1 cellular context compared by ENCODE assay signal in the genomic region with DNA sequence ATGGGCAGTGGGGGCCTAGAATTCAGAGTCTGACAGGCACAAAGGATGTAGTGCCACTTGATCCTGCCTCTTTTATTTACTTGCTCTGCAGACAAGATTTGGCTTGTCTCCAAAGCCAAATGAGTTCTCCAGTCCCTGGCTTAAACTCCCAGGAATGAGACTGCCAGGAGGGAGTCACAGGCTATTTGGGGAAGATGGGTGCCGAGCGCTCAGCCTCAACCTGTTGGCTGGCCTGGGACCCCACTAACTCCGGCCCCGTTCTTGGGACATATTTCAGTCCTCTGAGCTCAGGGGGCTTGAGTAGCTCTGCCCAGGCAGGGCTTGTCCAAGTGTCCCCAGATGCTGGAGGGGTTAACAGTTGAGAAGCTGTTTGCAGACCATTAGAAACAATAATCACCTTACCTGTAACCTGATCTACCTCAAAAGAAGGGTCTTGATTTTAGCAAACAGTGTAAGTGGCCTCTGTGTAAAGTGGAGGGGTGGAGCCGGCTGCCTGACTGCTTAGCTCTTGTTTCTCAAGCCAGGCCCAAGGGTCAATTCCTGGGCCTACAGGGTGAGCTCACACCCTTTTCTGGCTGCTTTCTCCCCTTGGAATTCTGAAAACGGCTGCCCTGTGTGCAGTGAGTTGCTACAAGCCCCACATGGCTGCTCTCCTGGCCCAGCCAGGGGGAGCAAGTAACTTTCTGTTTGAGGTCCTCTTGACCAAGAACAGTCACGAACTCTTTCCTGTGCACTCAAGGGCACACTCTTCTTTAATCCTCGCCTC.
A peak's percentile ranks its signal among the peaks of the same experiment; 100 is the strongest.
TF ChIP-seq lines count a peak whose summit lies in the region.

No MANE protein-coding gene starts in this region.

TF ChIP-seq in HepG2, 621 proteins besides CTCF, POLR2A, EP300 and RAD21 (continued from another document and continues in another):
- TF ChIP-seq, protein P1, sequence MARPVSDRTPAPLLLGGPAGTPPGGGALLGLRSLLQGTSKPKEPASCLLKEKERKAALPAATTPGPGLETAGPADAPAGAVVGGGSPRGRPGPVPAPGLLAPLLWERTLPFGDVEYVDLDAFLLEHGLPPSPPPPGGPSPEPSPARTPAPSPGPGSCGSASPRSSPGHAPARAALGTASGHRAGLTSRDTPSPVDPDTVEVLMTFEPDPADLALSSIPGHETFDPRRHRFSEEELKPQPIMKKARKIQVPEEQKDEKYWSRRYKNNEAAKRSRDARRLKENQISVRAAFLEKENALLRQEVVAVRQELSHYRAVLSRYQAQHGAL (CRISPR knock-in tag; IDR thresholded peaks at IDR 0.05; ENCODE audit: not compliant biosample characterization) = no peak
- TF ChIP-seq, protein P2, sequence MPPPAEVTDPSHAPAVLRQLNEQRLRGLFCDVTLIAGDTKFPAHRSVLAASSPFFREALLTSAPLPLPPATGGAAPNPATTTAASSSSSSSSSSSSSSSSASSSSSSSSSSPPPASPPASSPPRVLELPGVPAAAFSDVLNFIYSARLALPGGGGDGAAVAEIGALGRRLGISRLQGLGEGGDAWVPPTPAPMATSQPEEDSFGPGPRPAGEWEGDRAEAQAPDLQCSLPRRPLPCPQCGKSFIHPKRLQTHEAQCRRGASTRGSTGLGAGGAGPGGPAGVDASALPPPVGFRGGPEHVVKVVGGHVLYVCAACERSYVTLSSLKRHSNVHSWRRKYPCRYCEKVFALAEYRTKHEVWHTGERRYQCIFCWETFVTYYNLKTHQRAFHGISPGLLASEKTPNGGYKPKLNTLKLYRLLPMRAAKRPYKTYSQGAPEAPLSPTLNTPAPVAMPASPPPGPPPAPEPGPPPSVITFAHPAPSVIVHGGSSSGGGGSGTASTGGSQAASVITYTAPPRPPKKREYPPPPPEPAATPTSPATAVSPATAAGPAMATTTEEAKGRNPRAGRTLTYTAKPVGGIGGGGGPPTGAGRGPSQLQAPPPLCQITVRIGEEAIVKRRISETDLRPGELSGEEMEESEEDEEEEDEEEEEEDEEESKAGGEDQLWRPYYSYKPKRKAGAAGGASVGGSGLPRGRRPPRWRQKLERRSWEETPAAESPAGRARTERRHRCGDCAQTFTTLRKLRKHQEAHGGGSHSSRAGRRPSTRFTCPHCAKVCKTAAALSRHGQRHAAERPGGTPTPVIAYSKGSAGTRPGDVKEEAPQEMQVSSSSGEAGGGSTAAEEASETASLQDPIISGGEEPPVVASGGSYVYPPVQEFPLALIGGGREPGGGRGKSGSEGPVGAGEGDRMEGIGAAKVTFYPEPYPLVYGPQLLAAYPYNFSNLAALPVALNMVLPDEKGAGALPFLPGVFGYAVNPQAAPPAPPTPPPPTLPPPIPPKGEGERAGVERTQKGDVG (CRISPR knock-in tag; IDR thresholded peaks at IDR 0.05; ENCODE audit: borderline replicate concordance) = 0 out of 2 replicates have a peak, but pooled peaks have one; percentile 63
- TF ChIP-seq, protein P3, sequence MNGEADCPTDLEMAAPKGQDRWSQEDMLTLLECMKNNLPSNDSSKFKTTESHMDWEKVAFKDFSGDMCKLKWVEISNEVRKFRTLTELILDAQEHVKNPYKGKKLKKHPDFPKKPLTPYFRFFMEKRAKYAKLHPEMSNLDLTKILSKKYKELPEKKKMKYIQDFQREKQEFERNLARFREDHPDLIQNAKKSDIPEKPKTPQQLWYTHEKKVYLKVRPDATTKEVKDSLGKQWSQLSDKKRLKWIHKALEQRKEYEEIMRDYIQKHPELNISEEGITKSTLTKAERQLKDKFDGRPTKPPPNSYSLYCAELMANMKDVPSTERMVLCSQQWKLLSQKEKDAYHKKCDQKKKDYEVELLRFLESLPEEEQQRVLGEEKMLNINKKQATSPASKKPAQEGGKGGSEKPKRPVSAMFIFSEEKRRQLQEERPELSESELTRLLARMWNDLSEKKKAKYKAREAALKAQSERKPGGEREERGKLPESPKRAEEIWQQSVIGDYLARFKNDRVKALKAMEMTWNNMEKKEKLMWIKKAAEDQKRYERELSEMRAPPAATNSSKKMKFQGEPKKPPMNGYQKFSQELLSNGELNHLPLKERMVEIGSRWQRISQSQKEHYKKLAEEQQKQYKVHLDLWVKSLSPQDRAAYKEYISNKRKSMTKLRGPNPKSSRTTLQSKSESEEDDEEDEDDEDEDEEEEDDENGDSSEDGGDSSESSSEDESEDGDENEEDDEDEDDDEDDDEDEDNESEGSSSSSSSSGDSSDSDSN (CRISPR knock-in tag; IDR thresholded peaks at IDR 0.05) = peak; percentile 62; the same call in 1 of the 2 replicates
- peak; percentile 51; the same call in 1 of the 2 replicates for TF ChIP-seq ZNF788 (CRISPR knock-in tag; IDR thresholded peaks at IDR 0.05; ENCODE audit: borderline replicate concordance)
- TF ChIP-seq, protein P4, sequence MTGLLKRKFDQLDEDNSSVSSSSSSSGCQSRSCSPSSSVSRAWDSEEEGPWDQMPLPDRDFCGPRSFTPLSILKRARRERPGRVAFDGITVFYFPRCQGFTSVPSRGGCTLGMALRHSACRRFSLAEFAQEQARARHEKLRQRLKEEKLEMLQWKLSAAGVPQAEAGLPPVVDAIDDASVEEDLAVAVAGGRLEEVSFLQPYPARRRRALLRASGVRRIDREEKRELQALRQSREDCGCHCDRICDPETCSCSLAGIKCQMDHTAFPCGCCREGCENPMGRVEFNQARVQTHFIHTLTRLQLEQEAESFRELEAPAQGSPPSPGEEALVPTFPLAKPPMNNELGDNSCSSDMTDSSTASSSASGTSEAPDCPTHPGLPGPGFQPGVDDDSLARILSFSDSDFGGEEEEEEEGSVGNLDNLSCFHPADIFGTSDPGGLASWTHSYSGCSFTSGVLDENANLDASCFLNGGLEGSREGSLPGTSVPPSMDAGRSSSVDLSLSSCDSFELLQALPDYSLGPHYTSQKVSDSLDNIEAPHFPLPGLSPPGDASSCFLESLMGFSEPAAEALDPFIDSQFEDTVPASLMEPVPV (CRISPR knock-in tag; IDR thresholded peaks at IDR 0.05) = peak; percentile 43; the same call in 1 of the 2 replicates
- TF ChIP-seq LCORL (IDR thresholded peaks at IDR 0.05) = no peak
- peak; percentile 82 for TF ChIP-seq LCORL (CRISPR knock-in tag; IDR thresholded peaks at IDR 0.05)
- TF ChIP-seq CBX5 (CRISPR knock-in tag; IDR thresholded peaks at IDR 0.05; ENCODE audit: borderline replicate concordance) = peak; percentile 44; the same call in 1 of the 2 replicates
- peak; percentile 35 for TF ChIP-seq ZKSCAN8 (CRISPR knock-in tag; IDR thresholded peaks at IDR 0.05; ENCODE audit: borderline replicate concordance)
- TF ChIP-seq, protein P5, sequence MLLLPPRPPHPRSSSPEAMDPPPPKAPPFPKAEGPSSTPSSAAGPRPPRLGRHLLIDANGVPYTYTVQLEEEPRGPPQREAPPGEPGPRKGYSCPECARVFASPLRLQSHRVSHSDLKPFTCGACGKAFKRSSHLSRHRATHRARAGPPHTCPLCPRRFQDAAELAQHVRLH (CRISPR knock-in tag; IDR thresholded peaks at IDR 0.05; ENCODE audit: borderline replicate concordance, low read depth) = 0 out of 2 replicates have a peak, but pooled peaks have one; percentile 38
- TF ChIP-seq, protein P6, sequence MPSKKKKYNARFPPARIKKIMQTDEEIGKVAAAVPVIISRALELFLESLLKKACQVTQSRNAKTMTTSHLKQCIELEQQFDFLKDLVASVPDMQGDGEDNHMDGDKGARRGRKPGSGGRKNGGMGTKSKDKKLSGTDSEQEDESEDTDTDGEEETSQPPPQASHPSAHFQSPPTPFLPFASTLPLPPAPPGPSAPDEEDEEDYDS (CRISPR knock-in tag; IDR thresholded peaks at IDR 0.05) = peak; percentile 47; the same call in 1 of the 2 replicates
- TF ChIP-seq, protein P7, sequence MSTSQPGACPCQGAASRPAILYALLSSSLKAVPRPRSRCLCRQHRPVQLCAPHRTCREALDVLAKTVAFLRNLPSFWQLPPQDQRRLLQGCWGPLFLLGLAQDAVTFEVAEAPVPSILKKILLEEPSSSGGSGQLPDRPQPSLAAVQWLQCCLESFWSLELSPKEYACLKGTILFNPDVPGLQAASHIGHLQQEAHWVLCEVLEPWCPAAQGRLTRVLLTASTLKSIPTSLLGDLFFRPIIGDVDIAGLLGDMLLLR (CRISPR knock-in tag; IDR thresholded peaks at IDR 0.05) = no peak
- no peak for TF ChIP-seq ZNF577 (CRISPR knock-in tag; IDR thresholded peaks at IDR 0.05; ENCODE audit: borderline replicate concordance, low read depth)
- TF ChIP-seq, protein P8, sequence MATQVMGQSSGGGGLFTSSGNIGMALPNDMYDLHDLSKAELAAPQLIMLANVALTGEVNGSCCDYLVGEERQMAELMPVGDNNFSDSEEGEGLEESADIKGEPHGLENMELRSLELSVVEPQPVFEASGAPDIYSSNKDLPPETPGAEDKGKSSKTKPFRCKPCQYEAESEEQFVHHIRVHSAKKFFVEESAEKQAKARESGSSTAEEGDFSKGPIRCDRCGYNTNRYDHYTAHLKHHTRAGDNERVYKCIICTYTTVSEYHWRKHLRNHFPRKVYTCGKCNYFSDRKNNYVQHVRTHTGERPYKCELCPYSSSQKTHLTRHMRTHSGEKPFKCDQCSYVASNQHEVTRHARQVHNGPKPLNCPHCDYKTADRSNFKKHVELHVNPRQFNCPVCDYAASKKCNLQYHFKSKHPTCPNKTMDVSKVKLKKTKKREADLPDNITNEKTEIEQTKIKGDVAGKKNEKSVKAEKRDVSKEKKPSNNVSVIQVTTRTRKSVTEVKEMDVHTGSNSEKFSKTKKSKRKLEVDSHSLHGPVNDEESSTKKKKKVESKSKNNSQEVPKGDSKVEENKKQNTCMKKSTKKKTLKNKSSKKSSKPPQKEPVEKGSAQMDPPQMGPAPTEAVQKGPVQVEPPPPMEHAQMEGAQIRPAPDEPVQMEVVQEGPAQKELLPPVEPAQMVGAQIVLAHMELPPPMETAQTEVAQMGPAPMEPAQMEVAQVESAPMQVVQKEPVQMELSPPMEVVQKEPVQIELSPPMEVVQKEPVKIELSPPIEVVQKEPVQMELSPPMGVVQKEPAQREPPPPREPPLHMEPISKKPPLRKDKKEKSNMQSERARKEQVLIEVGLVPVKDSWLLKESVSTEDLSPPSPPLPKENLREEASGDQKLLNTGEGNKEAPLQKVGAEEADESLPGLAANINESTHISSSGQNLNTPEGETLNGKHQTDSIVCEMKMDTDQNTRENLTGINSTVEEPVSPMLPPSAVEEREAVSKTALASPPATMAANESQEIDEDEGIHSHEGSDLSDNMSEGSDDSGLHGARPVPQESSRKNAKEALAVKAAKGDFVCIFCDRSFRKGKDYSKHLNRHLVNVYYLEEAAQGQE (IDR thresholded peaks at IDR 0.05; ENCODE audit: borderline replicate concordance in 1 of 2, low read depth in 1 of 2, low read length in 2 of 2) = 0 out of 4 replicates have a peak, but pooled peaks of 1 of the 2 experiments have one; percentile 29
- TF ChIP-seq, protein P9, sequence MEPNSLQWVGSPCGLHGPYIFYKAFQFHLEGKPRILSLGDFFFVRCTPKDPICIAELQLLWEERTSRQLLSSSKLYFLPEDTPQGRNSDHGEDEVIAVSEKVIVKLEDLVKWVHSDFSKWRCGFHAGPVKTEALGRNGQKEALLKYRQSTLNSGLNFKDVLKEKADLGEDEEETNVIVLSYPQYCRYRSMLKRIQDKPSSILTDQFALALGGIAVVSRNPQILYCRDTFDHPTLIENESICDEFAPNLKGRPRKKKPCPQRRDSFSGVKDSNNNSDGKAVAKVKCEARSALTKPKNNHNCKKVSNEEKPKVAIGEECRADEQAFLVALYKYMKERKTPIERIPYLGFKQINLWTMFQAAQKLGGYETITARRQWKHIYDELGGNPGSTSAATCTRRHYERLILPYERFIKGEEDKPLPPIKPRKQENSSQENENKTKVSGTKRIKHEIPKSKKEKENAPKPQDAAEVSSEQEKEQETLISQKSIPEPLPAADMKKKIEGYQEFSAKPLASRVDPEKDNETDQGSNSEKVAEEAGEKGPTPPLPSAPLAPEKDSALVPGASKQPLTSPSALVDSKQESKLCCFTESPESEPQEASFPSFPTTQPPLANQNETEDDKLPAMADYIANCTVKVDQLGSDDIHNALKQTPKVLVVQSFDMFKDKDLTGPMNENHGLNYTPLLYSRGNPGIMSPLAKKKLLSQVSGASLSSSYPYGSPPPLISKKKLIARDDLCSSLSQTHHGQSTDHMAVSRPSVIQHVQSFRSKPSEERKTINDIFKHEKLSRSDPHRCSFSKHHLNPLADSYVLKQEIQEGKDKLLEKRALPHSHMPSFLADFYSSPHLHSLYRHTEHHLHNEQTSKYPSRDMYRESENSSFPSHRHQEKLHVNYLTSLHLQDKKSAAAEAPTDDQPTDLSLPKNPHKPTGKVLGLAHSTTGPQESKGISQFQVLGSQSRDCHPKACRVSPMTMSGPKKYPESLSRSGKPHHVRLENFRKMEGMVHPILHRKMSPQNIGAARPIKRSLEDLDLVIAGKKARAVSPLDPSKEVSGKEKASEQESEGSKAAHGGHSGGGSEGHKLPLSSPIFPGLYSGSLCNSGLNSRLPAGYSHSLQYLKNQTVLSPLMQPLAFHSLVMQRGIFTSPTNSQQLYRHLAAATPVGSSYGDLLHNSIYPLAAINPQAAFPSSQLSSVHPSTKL (CRISPR knock-in tag; IDR thresholded peaks at IDR 0.05) = peak; percentile 65
- TF ChIP-seq KLF13 (CRISPR knock-in tag; IDR thresholded peaks at IDR 0.05) = 0 out of 2 replicates have a peak, but pooled peaks have one; percentile 37
- 0 out of 2 replicates have a peak, but pooled peaks have one; percentile 21 for TF ChIP-seq TSC22D2 (CRISPR knock-in tag; IDR thresholded peaks at IDR 0.05; ENCODE audit: borderline replicate concordance)
- TF ChIP-seq ZMYM2 (CRISPR knock-in tag; IDR thresholded peaks at IDR 0.05) = no peak
- peak; percentile 22; the same call in 1 of the 2 replicates for TF ChIP-seq ZNF619 (CRISPR knock-in tag; IDR thresholded peaks at IDR 0.05)
- TF ChIP-seq, protein P10, sequence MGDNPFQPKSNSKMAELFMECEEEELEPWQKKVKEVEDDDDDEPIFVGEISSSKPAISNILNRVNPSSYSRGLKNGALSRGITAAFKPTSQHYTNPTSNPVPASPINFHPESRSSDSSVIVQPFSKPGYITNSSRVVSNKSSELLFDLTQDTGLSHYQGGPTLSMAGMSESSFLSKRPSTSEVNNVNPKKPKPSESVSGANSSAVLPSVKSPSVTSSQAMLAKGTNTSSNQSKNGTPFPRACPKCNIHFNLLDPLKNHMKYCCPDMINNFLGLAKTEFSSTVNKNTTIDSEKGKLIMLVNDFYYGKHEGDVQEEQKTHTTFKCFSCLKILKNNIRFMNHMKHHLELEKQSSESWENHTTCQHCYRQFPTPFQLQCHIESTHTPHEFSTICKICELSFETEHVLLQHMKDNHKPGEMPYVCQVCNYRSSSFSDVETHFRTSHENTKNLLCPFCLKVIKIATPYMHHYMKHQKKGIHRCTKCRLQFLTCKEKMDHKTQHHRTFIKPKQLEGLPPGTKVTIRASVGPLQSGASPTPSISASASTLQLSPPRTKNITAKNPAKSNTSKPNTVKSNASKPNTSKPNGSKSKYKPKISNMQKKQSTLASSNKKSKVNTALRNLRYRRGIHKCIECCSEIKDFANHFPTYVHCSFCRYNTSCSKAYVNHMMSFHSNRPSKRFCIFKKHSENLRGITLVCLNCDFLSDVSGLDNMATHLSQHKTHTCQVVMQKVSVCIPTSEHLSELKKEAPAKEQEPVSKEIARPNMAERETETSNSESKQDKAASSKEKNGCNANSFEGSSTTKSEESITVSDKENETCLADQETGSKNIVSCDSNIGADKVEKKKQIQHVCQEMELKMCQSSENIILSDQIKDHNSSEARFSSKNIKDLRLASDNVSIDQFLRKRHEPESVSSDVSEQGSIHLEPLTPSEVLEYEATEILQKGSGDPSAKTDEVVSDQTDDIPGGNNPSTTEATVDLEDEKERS (CRISPR knock-in tag; IDR thresholded peaks at IDR 0.05) = no peak
- peak; percentile 63; the same call in 1 of the 2 replicates for TF ChIP-seq KAT8 (CRISPR knock-in tag; IDR thresholded peaks at IDR 0.05)
- TF ChIP-seq, protein P11, sequence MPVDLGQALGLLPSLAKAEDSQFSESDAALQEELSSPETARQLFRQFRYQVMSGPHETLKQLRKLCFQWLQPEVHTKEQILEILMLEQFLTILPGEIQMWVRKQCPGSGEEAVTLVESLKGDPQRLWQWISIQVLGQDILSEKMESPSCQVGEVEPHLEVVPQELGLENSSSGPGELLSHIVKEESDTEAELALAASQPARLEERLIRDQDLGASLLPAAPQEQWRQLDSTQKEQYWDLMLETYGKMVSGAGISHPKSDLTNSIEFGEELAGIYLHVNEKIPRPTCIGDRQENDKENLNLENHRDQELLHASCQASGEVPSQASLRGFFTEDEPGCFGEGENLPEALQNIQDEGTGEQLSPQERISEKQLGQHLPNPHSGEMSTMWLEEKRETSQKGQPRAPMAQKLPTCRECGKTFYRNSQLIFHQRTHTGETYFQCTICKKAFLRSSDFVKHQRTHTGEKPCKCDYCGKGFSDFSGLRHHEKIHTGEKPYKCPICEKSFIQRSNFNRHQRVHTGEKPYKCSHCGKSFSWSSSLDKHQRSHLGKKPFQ (CRISPR knock-in tag; IDR thresholded peaks at IDR 0.05; ENCODE audit: insufficient replicate concordance) = peak; percentile 61
